In genomic region chr9:129318121-129319075, GRCh38 we compare ENCODE assay signal across 11 cellular contexts.
DNase-seq lines count a peak whose midpoint lies in the region; ATAC-seq and TF ChIP-seq lines count a peak whose summit lies in the region.
"Had no signal": no experiment of that assay in that cellular context is flagged by ENCODE, and none has a peak within 500 bp of the region (broad histone marks: within the 10 kb centered on the region; RNA-seq: fewer than 3 reads in every experiment).

No MANE protein-coding gene starts in this region.

- peaks cover 31% of the 10 kb centered on the region for H3K4me1 ChIP-seq in Caco-2
- peaks cover 7% of the 10 kb centered on the region for H3K4me1 ChIP-seq in Panc1 (ENCODE audit: control insufficient read depth, insufficient read depth, low read length)
- H3K4me1 ChIP-seq in heart left ventricle: peaks cover 8 to 83% (median 58%) of the 10 kb centered on the region in 12 donors
- H3K4me1 ChIP-seq in trophoblast cell (ENCODE audit: control insufficient read depth in 1 of 2, insufficient read depth in 2 of 2, low read length in 2 of 2): peaks cover 38 to 39% of the 10 kb centered on the region in 2 experiments

- H3K36me3 ChIP-seq in Caco-2 (ENCODE audit: control insufficient read depth, insufficient read depth, low read length) (no peaks in the 10 kb centered on the region), Panc1 (ENCODE audit: control insufficient read depth, insufficient read depth, low read length) (no peaks in the 10 kb centered on the region), heart left ventricle (no peaks in the 10 kb centered on the region), trophoblast cell (ENCODE audit: control insufficient read depth in 1 of 2, insufficient read depth in 2 of 2, low read length in 2 of 2) (no peaks in the 10 kb centered on the region)

- no peak for TF ChIP-seq CTCF in Caco-2 (IDR thresholded peaks at IDR 0.05; ENCODE audit: insufficient read depth in 1 of 2, low read depth in 1 of 2, low read length in 1 of 2, severe bottlenecking in 1 of 2, unreplicated experiment in 1 of 2)
- TF ChIP-seq CTCF in Panc1 (IDR thresholded peaks at IDR 0.05): no peak
- no peak for TF ChIP-seq CTCF in heart left ventricle (IDR thresholded peaks at IDR 0.05)

- H2BK5ac ChIP-seq in trophoblast cell (ENCODE audit: low read depth, low read length, poor library complexity): peak overlapping the region; percentile 64

- no peak overlapping the region for H3K23ac ChIP-seq in trophoblast cell (ENCODE audit: low read length)

- no peak overlapping the region for H3K4me3 Mint-ChIP-seq in Caco-2 (ENCODE audit: unreplicated experiment)
- H3K4me3 Mint-ChIP-seq: CD4-positive, CD25-positive, alpha-beta regulatory T cell had no signal

- H3K14ac ChIP-seq in trophoblast cell (ENCODE audit: low read length): peak overlapping the region; percentile 76

- H3K27me3 ChIP-seq in Caco-2 (replicated peaks; ENCODE audit: control insufficient read depth, insufficient read depth, low read length) (no peaks in the 10 kb centered on the region), Panc1 (ENCODE audit: control insufficient read depth, insufficient read depth, low read length) (no peaks in the 10 kb centered on the region), heart left ventricle (no peaks in the 10 kb centered on the region), trophoblast cell (ENCODE audit: insufficient read depth, low read length) (no peaks in the 10 kb centered on the region)

- BruUV-seq in Caco-2 (replicated peaks; lab: Mats Ljungman, UMichigan) (no TSS peak), Panc1 (replicated peaks; lab: Mats Ljungman, UMichigan) (no TSS peak)

- H2BK12ac ChIP-seq in trophoblast cell (ENCODE audit: low read length): peak overlapping the region; percentile 86

- no peak overlapping the region for H4K12ac ChIP-seq in trophoblast cell (ENCODE audit: low read depth, low read length)

- POLR2A ChIA-PET in Caco-2 (lab: Charles Lee) (interaction anchor here (0.5 to 1.0 kb wide), 2 partner anchors 16 to 171 kb away, joined by 3 to 4 read pairs; no protein-coding TSS in a partner anchor), Panc1 (lab: Charles Lee) (no interaction called here)

- H3K27ac ChIP-seq in Panc1 (ENCODE audit: low read length) (0 out of 2 replicates have a peak overlapping the region, but pooled peaks have one; percentile 39), heart left ventricle (peak overlapping the region in 11 of 12 donors; percentile 29 to 97 (median 90)), trophoblast cell (ENCODE audit: low read depth, low read length) (peak overlapping the region; percentile 64)

- H3K9me3 ChIP-seq in Caco-2 (no peaks in the 10 kb centered on the region), Panc1 (ENCODE audit: control insufficient read depth, insufficient read depth, low read depth, low read length) (no peaks in the 10 kb centered on the region), heart left ventricle (no peaks in the 10 kb centered on the region), trophoblast cell (ENCODE audit: insufficient read depth, low read depth, low read length) (no peaks in the 10 kb centered on the region)

- H3K36me3 Mint-ChIP-seq in Caco-2 (ENCODE audit: insufficient read depth, unreplicated experiment): no peaks in the 10 kb centered on the region
- H3K36me3 Mint-ChIP-seq: CD4-positive, CD25-positive, alpha-beta regulatory T cell had no signal

- in situ Hi-C loops in Panc1 (cut with HindIII; ENCODE audit: low pct_unique_long_range_greater_than_20kb, low sequenced_read_pairs): no loop called here

- intact Hi-C loops in Caco-2 (cut with micrococcal nuclease; ENCODE audit: unreplicated experiment): no loop called here
- intact Hi-C loops in Panc1 (cut with micrococcal nuclease; ENCODE audit: unreplicated experiment): no loop called here
- intact Hi-C loops in heart left ventricle (cut with DNase I): loop anchor here in 3 of 10 donors (5.0 kb wide), 3 partner anchors 51 to 164 kb away; partner anchors contain the start of gene IER5L (in 2 of the 3)

- H3K4me3 ChIP-seq in Caco-2 (ENCODE audit: low read depth, low read length): no peak overlapping the region
- no peak overlapping the region for H3K4me3 ChIP-seq in Panc1 (ENCODE audit: low read depth in 2 of 2, low read length in 2 of 2)
- H3K4me3 ChIP-seq in heart left ventricle: no peak overlapping the region
- H3K4me3 ChIP-seq in trophoblast cell (ENCODE audit: low read depth, low read length): no peak overlapping the region
- H3K4me3 ChIP-seq: GM12878 had no signal

- peaks cover 37% of the 10 kb centered on the region for H3K79me1 ChIP-seq in trophoblast cell (ENCODE audit: low read length)

- peaks cover 7% of the 10 kb centered on the region for H3K79me2 ChIP-seq in trophoblast cell (ENCODE audit: control insufficient read depth, insufficient read depth, low read length, poor library complexity)

- no peaks in the 10 kb centered on the region for H3K9me3 Mint-ChIP-seq in Caco-2 (ENCODE audit: unreplicated experiment)
- H3K9me3 Mint-ChIP-seq: CD4-positive, CD25-positive, alpha-beta regulatory T cell had no signal

- H3K4me1 Mint-ChIP-seq in Caco-2 (ENCODE audit: low read depth, unreplicated experiment): peaks cover 23% of the 10 kb centered on the region

- TF ChIP-seq POLR2A in heart left ventricle (IDR thresholded peaks at IDR 0.05): no peak

- no peaks in the 10 kb centered on the region for H3K27me3 Mint-ChIP-seq in Caco-2 (ENCODE audit: insufficient read depth, unreplicated experiment)
- H3K27me3 Mint-ChIP-seq: CD4-positive, CD25-positive, alpha-beta regulatory T cell had no signal

- H3K27ac Mint-ChIP-seq in Caco-2 (ENCODE audit: unreplicated experiment): peak overlapping the region; percentile 53

- no peak overlapping the region for H3K4me2 ChIP-seq in trophoblast cell (ENCODE audit: low read length)

- peak overlapping the region; percentile 57 for H3K4ac ChIP-seq in trophoblast cell (ENCODE audit: low read depth, low read length)

- H2AFZ ChIP-seq in trophoblast cell (ENCODE audit: insufficient read depth, low read length, poor library complexity): peak overlapping the region; percentile 17

- H2AK5ac ChIP-seq in trophoblast cell (ENCODE audit: low read length): peak overlapping the region; percentile 76

- H3K9ac ChIP-seq in trophoblast cell (ENCODE audit: low read length): no peak overlapping the region

- peak; percentile 24; the same call in 1 of the 2 replicates for ATAC-seq in Panc1
- no peak for ATAC-seq in heart left ventricle

- WGBS in heart left ventricle, 4 donors: 77 to 78% (median 77%) methylated on average over 16 of the region's 16 CpGs
- no CpG with 5 or more reads among the region's 16 CpGs for WGBS in trophoblast cell (ENCODE audit: extremely low coverage, insufficient coverage, insufficient read length)

- peak in 1 of 2 experiments; percentile 72 for DNase-seq in Caco-2
- DNase-seq in Panc1 (ENCODE audit: low read depth, low spot score): no peak
- DNase-seq in heart left ventricle: peak in 3 of 5 donors; percentile 22 to 55 (median 52)
- DNase-seq in trophoblast cell: peak; percentile 93 to 98
- DNase-seq in SIG-M5 (lab: John Stamatoyannopoulos, UW): no peak
- DNase-seq in amniotic stem cell (lab: John Stamatoyannopoulos, UW): no peak
- DNase-seq in stimulated activated CD4-positive, alpha-beta T cell treated with anti-CD3 and anti-CD28 coated beads, Interleukin-4, amount 100 ng/mL, for 24 hours: no peak
- no peak for DNase-seq in hypothalamus (lab: John Stamatoyannopoulos, UW)
- DNase-seq: CD4-positive, CD25-positive, alpha-beta regulatory T cell; NCI-H446 treated with DMSO at 0.1 percent for 48 hours had no signal

- peak overlapping the region; percentile 59 for H2BK120ac ChIP-seq in trophoblast cell (ENCODE audit: insufficient read depth, low read length, poor library complexity)

- CTCF ChIA-PET in Caco-2 (lab: Charles Lee) (no interaction called here), Panc1 (lab: Charles Lee) (no interaction called here)

- H3K18ac ChIP-seq in trophoblast cell (ENCODE audit: low read length): peak overlapping the region; percentile 48

- peak overlapping the region; percentile 23 for H4K8ac ChIP-seq in trophoblast cell (ENCODE audit: low read depth, low read length)

- H4K91ac ChIP-seq in trophoblast cell (ENCODE audit: low read depth, low read length): peak overlapping the region; percentile 64

Comparison
In these comparisons a context has a peak if more than half of its experiments do, and no peak if none do; other contexts are left out.
1. DNase-seq: peak in heart left ventricle (3 of 5) and trophoblast cell (2 of 2); none in Panc1 (single experiment), SIG-M5 (single experiment), amniotic stem cell (single experiment), stimulated activated CD4-positive, alpha-beta T cell treated with anti-CD3 and anti-CD28 coated beads, Interleukin-4, amount 100 ng/mL, for 24 hours (single experiment) and hypothalamus (0 of 51).
2. H3K27ac ChIP-seq: peak in every context shown above with its lines; median percentile 90 in heart left ventricle; 64 in trophoblast cell; 39 in Panc1.